In genomic region chr9:122912964-122913673, GRCh38 we compare ENCODE assay signal across 8 cellular contexts. TPM values are rescaled to one million over a fixed set of nuclear protein-coding genes. Genes with fewer than 3 reads are reported as not detected.
DNase-seq lines count a peak whose midpoint lies in the region; ATAC-seq and TF ChIP-seq lines count a peak whose summit lies in the region.

A gene with protein sequence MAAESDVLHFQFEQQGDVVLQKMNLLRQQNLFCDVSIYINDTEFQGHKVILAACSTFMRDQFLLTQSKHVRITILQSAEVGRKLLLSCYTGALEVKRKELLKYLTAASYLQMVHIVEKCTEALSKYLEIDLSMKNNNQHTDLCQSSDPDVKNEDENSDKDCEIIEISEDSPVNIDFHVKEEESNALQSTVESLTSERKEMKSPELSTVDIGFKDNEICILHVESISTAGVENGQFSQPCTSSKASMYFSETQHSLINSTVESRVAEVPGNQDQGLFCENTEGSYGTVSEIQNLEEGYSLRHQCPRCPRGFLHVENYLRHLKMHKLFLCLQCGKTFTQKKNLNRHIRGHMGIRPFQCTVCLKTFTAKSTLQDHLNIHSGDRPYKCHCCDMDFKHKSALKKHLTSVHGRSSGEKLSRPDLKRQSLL (minus strand): TSS chr9:122913323. CDS start chr9:122912072, 1,251 bp downstream.

- H3K79me2 ChIP-seq in SU-DHL-6 (ENCODE audit: insufficient read depth, low read length) = peaks cover 38% of the 10 kb centered on the region

- 0 to 2% (median 1%) methylated on average over 25 to 35 of the region's 35 CpGs for WGBS in adrenal gland, 4 donors

- H2AFZ ChIP-seq in SU-DHL-6 (ENCODE audit: low read depth, low read length, severe bottlenecking) = peak within 1 kb of the TSS; percentile 71

- no peaks in the 10 kb centered on the region for H4K20me1 ChIP-seq in SU-DHL-6 (ENCODE audit: low read depth, low read length)

- TF ChIP-seq CTCF in GM12875 (IDR thresholded peaks at IDR 0.05; ENCODE audit: borderline replicate concordance, insufficient read depth, low read depth, low read length) (no peak), SU-DHL-6 (IDR thresholded peaks at IDR 0.05; ENCODE audit: insufficient read depth, low read length, poor library complexity, severe bottlenecking) (no peak), adrenal gland (IDR thresholded peaks at IDR 0.05) (no peak), uterus (IDR thresholded peaks at IDR 0.05) (no peak)

- H3K9me3 ChIP-seq in SU-DHL-6 (ENCODE audit: insufficient read depth, low read length) (no peaks in the 10 kb centered on the region), adrenal gland (replicated peaks in 1 of 3) (no peaks in the 10 kb centered on the region), uterus (no peaks in the 10 kb centered on the region)

- H3K27me3 ChIP-seq in SU-DHL-6 (ENCODE audit: low read length) = no peaks in the 10 kb centered on the region
- no peaks in the 10 kb centered on the region for H3K27me3 ChIP-seq in adrenal gland
- no peaks in the 10 kb centered on the region for H3K27me3 ChIP-seq in uterus

- DNase-seq in NCI-H1105 treated with DMSO at 0.1 percent for 48 hours (lab: John Stamatoyannopoulos, UW) = peak; percentile 85
- DNase-seq in adrenal gland = peak; percentile 64 to 89 (median 80)
- peak; percentile 81 for DNase-seq in left cardiac atrium
- DNase-seq in posterior vena cava (ENCODE audit: low spot score) = peak; percentile 85
- peak; percentile 69 for DNase-seq in uterus

- peaks cover 64% of the 10 kb centered on the region for H3F3A ChIP-seq in SU-DHL-6 (ENCODE audit: insufficient read depth)

- intact Hi-C loops in adrenal gland (cut with DNase I) = loop anchor here in 1 of 2 donors (10.0 kb wide), 1 partner anchor 82 kb away; no protein-coding TSS in a partner anchor
- intact Hi-C loops in left cardiac atrium (cut with DNase I) = no loop called here
- intact Hi-C loops in posterior vena cava (cut with DNase I) = no loop called here
- intact Hi-C loops in uterus (cut with DNase I; ENCODE audit: low total_unique reads) = no loop called here

- H3K36me3 ChIP-seq in SU-DHL-6 (ENCODE audit: low read length) (peaks cover 15% of the 10 kb centered on the region; the same call in 1 of the 2 replicates), adrenal gland (replicated peaks in 1 of 2) (peaks cover 0 to 8% of the 10 kb centered on the region in 2 donors), uterus (no peaks in the 10 kb centered on the region)

- H3K4me3 ChIP-seq in GM12875 (ENCODE audit: low read depth, low read length) = peak within 1 kb of the TSS; percentile 73
- H3K4me3 ChIP-seq in SU-DHL-6 (ENCODE audit: insufficient read depth, low read length, poor library complexity, severe bottlenecking) = peak within 1 kb of the TSS; percentile 84
- H3K4me3 ChIP-seq in adrenal gland = peak within 1 kb of the TSS; percentile 5 to 95 (median 64)
- H3K4me3 ChIP-seq in uterus = peak within 1 kb of the TSS; percentile 68 to 73

- TF ChIP-seq POLR2A in adrenal gland (IDR thresholded peaks at IDR 0.05) (peak in 1 of 2 donors; percentile 59), uterus (IDR thresholded peaks at IDR 0.05) (no peak)

- H3K9me2 ChIP-seq in SU-DHL-6 (replicated peaks; ENCODE audit: insufficient read depth, low read length) = no peaks in the 10 kb centered on the region

- H3K4me2 ChIP-seq in SU-DHL-6 (ENCODE audit: low read depth, low read length, poor library complexity, severe bottlenecking) = peak within 1 kb of the TSS; percentile 97

- peak within 1 kb of the TSS; percentile 70 for H3K9ac ChIP-seq in SU-DHL-6 (ENCODE audit: low read length)

- peak; percentile 98 for ATAC-seq in HG02678 (IDR thresholded peaks at IDR 0.05; ENCODE audit: unreplicated experiment)
- peak; percentile 99 for ATAC-seq in left cardiac atrium

- H3K4me1 ChIP-seq in adrenal gland (replicated peaks in 1 of 2) (peaks cover 10 to 11% of the 10 kb centered on the region in 2 donors), uterus (peaks cover 0 to 5% of the 10 kb centered on the region in 2 donors)

- H3K27ac ChIP-seq in SU-DHL-6 (ENCODE audit: low read depth, low read length) = peak within 1 kb of the TSS; percentile 94
- peak within 1 kb of the TSS in 4 of 5 donors; percentile 29 to 93 (median 81) for H3K27ac ChIP-seq in adrenal gland
- peak within 1 kb of the TSS; percentile 76 to 86 for H3K27ac ChIP-seq in uterus

RNA-seq across cellular contexts. Expression of the gene that starts here (rescaled TPM):
- total RNA-seq in adrenal gland (10 to 100 TPM in 3 of 8 donors, 1 to 10 TPM in 5; 5.2 to 11.6 (median 7.8) TPM), left cardiac atrium (1 to 10 TPM; 5.4 to 7.3 TPM), posterior vena cava (1 to 10 TPM; 7.7 to 9.0 TPM), uterus (10 to 100 TPM in 3 of 4 donors, 1 to 10 TPM in 1; 3.8 to 39.1 (median 13.3) TPM)
- polyA plus RNA-seq in adrenal gland = 10 to 100 TPM in 1 of 3 donors, 1 to 10 TPM in 2; 1.8 to 10.9 (median 2.0) TPM

Comparison
In these comparisons a context has a peak if more than half of its experiments do, and no peak if none do; other contexts are left out.
1. Peak in every context shown above with its lines: DNase-seq, ATAC-seq, H3K4me3 ChIP-seq and H3K27ac ChIP-seq.